7 cellular contexts compared by ENCODE assay signal in the genomic region with DNA sequence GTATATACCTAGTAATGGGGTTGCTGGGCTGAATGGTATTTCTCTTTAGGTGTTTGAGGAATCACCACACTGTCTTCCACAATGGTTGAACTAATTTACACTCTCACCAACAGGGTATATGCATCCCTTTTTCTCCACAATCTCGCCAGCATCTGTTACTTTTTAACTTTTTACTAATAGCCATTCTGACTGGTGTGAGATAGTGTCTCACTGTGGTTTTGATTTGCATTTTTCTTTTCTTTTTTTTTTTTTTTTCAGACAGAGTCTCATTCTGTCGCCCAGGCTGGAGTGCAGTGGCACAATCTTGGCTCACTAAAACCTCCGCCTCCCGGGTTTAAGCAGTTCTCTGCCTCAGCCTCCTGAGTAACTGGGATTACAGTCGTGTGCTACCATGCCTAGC.
A peak's percentile ranks its signal among the peaks of the same experiment; 100 is the strongest.
DNase-seq lines count a peak whose midpoint lies in the region; ATAC-seq and TF ChIP-seq lines count a peak whose summit lies in the region.
"Not testable (repeated sequence)": the region's sequence is repeated elsewhere in the genome, so short reads cannot be mapped to it uniquely, and the experiment has no call there.

No MANE protein-coding gene starts in this region.

- not testable (repeated sequence) for H3K4me3 ChIP-seq in kidney epithelial cell (ENCODE audit: low read depth, low read length)

- peak; percentile 28 for DNase-seq in kidney epithelial cell (ENCODE audit: low read depth)

- H3K27me3 ChIP-seq in kidney epithelial cell (ENCODE audit: control insufficient read depth, insufficient read depth, low read length): not testable (repeated sequence)

- H3K36me3 ChIP-seq in kidney epithelial cell (ENCODE audit: control insufficient read depth, insufficient read depth, low read length): not testable (repeated sequence)

- ATAC-seq in GM18517 (IDR thresholded peaks at IDR 0.05; ENCODE audit: unreplicated experiment) (peak; percentile 87), GM19397 (IDR thresholded peaks at IDR 0.05; ENCODE audit: unreplicated experiment) (peak; percentile 51), GM21529 (IDR thresholded peaks at IDR 0.05; ENCODE audit: unreplicated experiment) (peak; percentile 59), HG02798 (IDR thresholded peaks at IDR 0.05; ENCODE audit: poor library complexity, unreplicated experiment) (peak; percentile 75), HG03097 (IDR thresholded peaks at IDR 0.05; ENCODE audit: low FRiP score, unreplicated experiment) (peak; percentile 66), HG03469 (IDR thresholded peaks at IDR 0.05; ENCODE audit: unreplicated experiment) (peak; percentile 41)

- not testable (repeated sequence) for TF ChIP-seq CTCF in kidney epithelial cell (IDR thresholded peaks at IDR 0.05; ENCODE audit: insufficient read depth, low read length, poor library complexity, severe bottlenecking)
